Comparison of ENCODE assay signal across 34 cellular contexts in genomic region chr17:47634870-47635269, GRCh38.
"Had no signal": no experiment of that assay in that cellular context is flagged by ENCODE, and none has a peak within 500 bp of the region (broad histone marks: within the 10 kb centered on the region; RNA-seq: fewer than 3 reads in every experiment).

No MANE protein-coding gene starts in this region.

- H3K27me3 Mint-ChIP-seq: activated B cell treated with CpG ODN at 0.5 μM for 24 hours; activated CD4-positive, alpha-beta T cell treated with anti-CD3 and anti-CD28 coated beads, Interleukin-2, amount 10 ng/mL, durations not matched to agents 7 days and 5 days; activated CD8-positive, alpha-beta memory T cell treated with anti-CD3 and anti-CD28 coated beads, Interleukin-2, amount 10 ng/mL, durations not matched to agents 7 days and 5 days; activated naive CD4-positive, alpha-beta T cell treated with anti-CD3 and anti-CD28 coated beads, Interleukin-2, amount 10 ng/mL, durations not matched to agents 7 days and 5 days; activated naive CD8-positive, alpha-beta T cell treated with anti-CD3 and anti-CD28 coated beads, Interleukin-2, amount 50 U/mL, for 24 hours; T-helper 17 cell had no signal

- H3K4me3 Mint-ChIP-seq: activated B cell treated with CpG ODN at 0.5 μM for 24 hours; activated CD4-positive, alpha-beta T cell treated with anti-CD3 and anti-CD28 coated beads, Interleukin-2, amount 10 ng/mL, durations not matched to agents 7 days and 5 days; activated CD8-positive, alpha-beta memory T cell treated with anti-CD3 and anti-CD28 coated beads, Interleukin-2, amount 10 ng/mL, durations not matched to agents 7 days and 5 days; activated CD8-positive, alpha-beta T cell treated with anti-CD3 and anti-CD28 coated beads, Interleukin-2, amount 10 ng/mL, durations not matched to agents 7 days and 5 days; activated naive CD4-positive, alpha-beta T cell treated with anti-CD3 and anti-CD28 coated beads, Interleukin-2, amount 10 ng/mL, durations not matched to agents 7 days and 5 days; activated naive CD8-positive, alpha-beta T cell treated with anti-CD3 and anti-CD28 coated beads, Interleukin-2, amount 50 U/mL, for 24 hours; activated T-helper 1 cell treated with anti-CD3 and anti-CD28 coated beads, Interleukin-12 subunit alpha, Interleukin-12 subunit beta, Interleukin-2, Interleukin-4 antibody, amounts not matched to agents 30 ng/mL and 10 ng/mL and 1 ng/mL, durations not matched to agents 14 hours and 24 hours and 36 hours; T-helper 17 cell; T-helper 2 cell treated with Interferon-gamma antibody and Interleukin-4, amounts not matched to agents 5 μg/mL and 100 μg/mL, for 36 hours had no signal

- DNase-seq: activated B cell treated with CpG ODN at 0.5 μM for 24 hours; activated CD4-positive, alpha-beta T cell treated with anti-CD3 and anti-CD28 coated beads for 4 hours; activated CD4-positive, alpha-beta T cell treated with anti-CD3 and anti-CD28 coated beads, Interleukin-2, amount 10 ng/mL, durations not matched to agents 7 days and 5 days; activated CD4-positive, alpha-beta T cell treated with anti-CD3 and anti-CD28 coated beads, Interleukin-2, amount 50 U/mL, for 4 hours; activated CD8-positive, alpha-beta memory T cell treated with anti-CD3 and anti-CD28 coated beads, Interleukin-2, amount 10 ng/mL, durations not matched to agents 7 days and 5 days; activated CD8-positive, alpha-beta memory T cell treated with anti-CD3 and anti-CD28 coated beads, Interleukin-2, amount 50 U/mL, for 4 hours; activated CD8-positive, alpha-beta T cell treated with anti-CD3 and anti-CD28 coated beads, Interleukin-2, amount 10 ng/mL, durations not matched to agents 7 days and 5 days; activated effector memory CD4-positive, alpha-beta T cell treated with anti-CD3 and anti-CD28 coated beads, Interleukin-2, amount 50 U/mL, for 16 hours; activated naive CD4-positive, alpha-beta T cell treated with anti-CD3 and anti-CD28 coated beads, Interleukin-2, amount 10 ng/mL, durations not matched to agents 7 days and 5 days; activated naive CD8-positive, alpha-beta T cell treated with anti-CD3 and anti-CD28 coated beads, Interleukin-2, amount 50 U/mL, for 24 hours; activated T-cell treated with anti-CD3 and anti-CD28 coated beads, Interleukin-2, amount 50 U/mL, for 1 hour; activated T-cell treated with anti-CD3 and anti-CD28 coated beads, Interleukin-2, amount 50 U/mL, for 48 hours; adrenal gland; amygdala; aorta; body of pancreas; caudate nucleus; cortex of kidney; dermis blood vessel endothelial cell; effector CD4-positive, alpha-beta T cell; foreskin melanocyte; heart right ventricle; T-helper 1 cell; T-helper 17 cell; T1000; WERI-Rb-1 had no signal

- H3K4me1 Mint-ChIP-seq: activated B cell treated with CpG ODN at 0.5 μM for 24 hours had no signal

- ATAC-seq: activated CD4-positive, CD25-positive, alpha-beta regulatory T cell treated with anti-CD3 and anti-CD28 coated beads, Interleukin-2, amount 50 U/mL, for 24 hours; activated CD8-positive, alpha-beta memory T cell treated with anti-CD3 and anti-CD28 coated beads, Interleukin-2, amount 10 ng/mL, durations not matched to agents 7 days and 5 days; activated CD8-positive, alpha-beta T cell treated with anti-CD3 and anti-CD28 coated beads, Interleukin-2, amount 10 ng/mL, durations not matched to agents 7 days and 5 days; activated naive CD4-positive, alpha-beta T cell treated with anti-CD3 and anti-CD28 coated beads, Interleukin-2, amount 50 U/mL, for 72 hours; activated naive CD8-positive, alpha-beta T cell treated with anti-CD3 and anti-CD28 coated beads, Interleukin-2, amount 50 U/mL, for 24 hours; body of pancreas; esophagus mucosa; gastroesophageal sphincter; heart right ventricle; T-helper 17 cell had no signal

- H3K27ac ChIP-seq: adrenal gland, body of pancreas, gastroesophageal sphincter, hepatocyte, WERI-Rb-1 had no signal

- H3K27ac Mint-ChIP-seq: activated B cell treated with CpG ODN at 0.5 μM for 24 hours; activated CD4-positive, alpha-beta T cell treated with anti-CD3 and anti-CD28 coated beads, Interleukin-2, amount 10 ng/mL, durations not matched to agents 7 days and 5 days; activated CD8-positive, alpha-beta memory T cell treated with anti-CD3 and anti-CD28 coated beads, Interleukin-2, amount 10 ng/mL, durations not matched to agents 7 days and 5 days; activated CD8-positive, alpha-beta T cell treated with anti-CD3 and anti-CD28 coated beads, Interleukin-2, amount 10 ng/mL, durations not matched to agents 7 days and 5 days; activated naive CD4-positive, alpha-beta T cell treated with anti-CD3 and anti-CD28 coated beads, Interleukin-2, amount 10 ng/mL, durations not matched to agents 7 days and 5 days; activated naive CD4-positive, alpha-beta T cell treated with anti-CD3 and anti-CD28 coated beads, Interleukin-2, amount 50 U/mL, for 72 hours; activated naive CD8-positive, alpha-beta T cell treated with anti-CD3 and anti-CD28 coated beads, Interleukin-2, amount 50 U/mL, for 24 hours; activated T-helper 1 cell treated with anti-CD3 and anti-CD28 coated beads, Interleukin-12 subunit alpha, Interleukin-12 subunit beta, Interleukin-2, Interleukin-4 antibody, amounts not matched to agents 30 ng/mL and 10 ng/mL and 1 ng/mL, durations not matched to agents 14 hours and 24 hours and 36 hours; activated T-helper 2 cell treated with anti-CD3 and anti-CD28 coated beads, Interferon-gamma antibody, Interleukin-2, Interleukin-4, amounts not matched to agents 10 μg/mL and 5 μg/mL and 100 μg/mL, durations not matched to agents 14 hours and 24 hours and 36 hours; T-helper 17 cell; T-helper 2 cell treated with Interferon-gamma antibody and Interleukin-4, amounts not matched to agents 5 μg/mL and 100 μg/mL, for 36 hours had no signal

- H3K9me3 Mint-ChIP-seq: activated B cell treated with CpG ODN at 0.5 μM for 24 hours; activated CD4-positive, alpha-beta T cell treated with anti-CD3 and anti-CD28 coated beads, Interleukin-2, amount 10 ng/mL, durations not matched to agents 7 days and 5 days; activated naive CD4-positive, alpha-beta T cell treated with anti-CD3 and anti-CD28 coated beads, Interleukin-2, amount 10 ng/mL, durations not matched to agents 7 days and 5 days; activated naive CD4-positive, alpha-beta T cell treated with anti-CD3 and anti-CD28 coated beads, Interleukin-2, amount 50 U/mL, for 72 hours; activated naive CD8-positive, alpha-beta T cell treated with anti-CD3 and anti-CD28 coated beads, Interleukin-2, amount 50 U/mL, for 24 hours; activated T-helper 1 cell treated with anti-CD3 and anti-CD28 coated beads, Interleukin-12 subunit alpha, Interleukin-12 subunit beta, Interleukin-2, Interleukin-4 antibody, amounts not matched to agents 30 ng/mL and 10 ng/mL and 1 ng/mL, durations not matched to agents 14 hours and 24 hours and 36 hours; activated T-helper 2 cell treated with anti-CD3 and anti-CD28 coated beads, Interferon-gamma antibody, Interleukin-2, Interleukin-4, amounts not matched to agents 10 μg/mL and 5 μg/mL and 100 μg/mL, durations not matched to agents 14 hours and 24 hours and 36 hours; T-helper 2 cell treated with Interferon-gamma antibody and Interleukin-4, amounts not matched to agents 5 μg/mL and 100 μg/mL, for 36 hours had no signal
